In the genomic region with DNA sequence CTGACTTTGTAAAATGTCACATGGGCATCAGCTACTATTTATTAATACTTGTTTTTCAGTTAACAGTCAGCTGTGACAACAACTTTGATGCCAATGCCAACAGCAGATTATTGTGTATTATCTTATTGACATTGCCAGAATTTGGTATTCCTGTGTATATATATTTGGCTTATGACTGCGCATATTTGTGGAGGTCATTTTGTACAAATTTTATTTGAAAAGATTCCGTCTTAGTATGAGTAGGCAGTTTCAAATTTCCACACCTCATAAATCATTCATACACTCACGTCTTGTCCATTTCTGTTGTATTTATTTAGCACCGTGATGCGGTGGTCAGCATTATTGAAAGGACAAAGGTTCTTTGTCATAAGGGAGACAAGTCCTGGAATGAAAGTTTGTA, we compare ENCODE assay signal across 19 cellular contexts.
"Had no signal": no experiment of that assay in that cellular context is flagged by ENCODE, and none has a peak within 500 bp of the region (broad histone marks: within the 10 kb centered on the region; RNA-seq: fewer than 3 reads in every experiment).

No MANE protein-coding gene starts in this region.

- H3K27me3 Mint-ChIP-seq: activated CD4-positive, alpha-beta T cell treated with anti-CD3 and anti-CD28 coated beads, Interleukin-2, amount 10 ng/mL, durations not matched to agents 7 days and 5 days had no signal

- H3K4me1 ChIP-seq: breast epithelium, gastroesophageal sphincter, heart right ventricle, left lung, thyroid gland had no signal

- H3K27ac ChIP-seq: breast epithelium, gastroesophageal sphincter, heart right ventricle, left lung, thyroid gland had no signal

- H3K4me3 ChIP-seq: breast epithelium, gastroesophageal sphincter, heart right ventricle, left lung, thyroid gland had no signal

- H3K27ac Mint-ChIP-seq: activated CD4-positive, alpha-beta T cell treated with anti-CD3 and anti-CD28 coated beads, Interleukin-2, amount 10 ng/mL, durations not matched to agents 7 days and 5 days; activated CD8-positive, alpha-beta T cell treated with anti-CD3 and anti-CD28 coated beads, Interleukin-2, amount 10 ng/mL, durations not matched to agents 7 days and 5 days had no signal

- H3K9me3 Mint-ChIP-seq: activated CD4-positive, alpha-beta T cell treated with anti-CD3 and anti-CD28 coated beads, Interleukin-2, amount 10 ng/mL, durations not matched to agents 7 days and 5 days had no signal

- H3K4me3 Mint-ChIP-seq: activated CD4-positive, alpha-beta T cell treated with anti-CD3 and anti-CD28 coated beads, Interleukin-2, amount 10 ng/mL, durations not matched to agents 7 days and 5 days; activated CD8-positive, alpha-beta T cell treated with anti-CD3 and anti-CD28 coated beads, Interleukin-2, amount 10 ng/mL, durations not matched to agents 7 days and 5 days; activated T-cell treated with anti-CD3 and anti-CD28 coated beads, Interleukin-2, amount 50 U/mL, for 4 hours had no signal

- DNase-seq: activated CD4-positive, alpha-beta T cell treated with anti-CD3 and anti-CD28 coated beads, Interleukin-2, amount 10 ng/mL, durations not matched to agents 7 days and 5 days; activated CD8-positive, alpha-beta T cell treated with anti-CD3 and anti-CD28 coated beads, Interleukin-2, amount 10 ng/mL, durations not matched to agents 7 days and 5 days; activated effector memory CD4-positive, alpha-beta T cell treated with Interleukin-2 at 50 U/mL for 16 hours; activated naive CD4-positive, alpha-beta T cell treated with anti-CD3 and anti-CD28 coated beads, Interleukin-2, amount 50 U/mL, for 16 hours; activated T-cell treated with anti-CD3 and anti-CD28 coated beads, Interleukin-2, amount 50 U/mL, for 4 hours; aorta; cerebellar nuclear complex; effector CD4-positive, alpha-beta T cell; heart right ventricle; left lung; mammary epithelial cell; occipital lobe; posterior cingulate gyrus; stimulated activated CD8-positive, alpha-beta memory T cell treated with anti-CD3 and anti-CD28 coated beads, Interleukin-4, amount 100 ng/mL, for 48 hours; stimulated activated naive CD4-positive, alpha-beta T cell; thyroid gland had no signal

- ATAC-seq: activated CD4-positive, CD25-positive, alpha-beta regulatory T cell treated with anti-CD3 and anti-CD28 coated beads, Interleukin-2, amount 50 U/mL, for 24 hours; activated CD8-positive, alpha-beta T cell treated with anti-CD3 and anti-CD28 coated beads, Interleukin-2, amount 10 ng/mL, durations not matched to agents 7 days and 5 days; activated T-cell treated with anti-CD3 and anti-CD28 coated beads, Interleukin-2, amount 50 U/mL, for 4 hours; gastroesophageal sphincter; heart right ventricle; left lung had no signal

- H3K4me1 Mint-ChIP-seq: activated CD4-positive, alpha-beta T cell treated with anti-CD3 and anti-CD28 coated beads, Interleukin-2, amount 10 ng/mL, durations not matched to agents 7 days and 5 days had no signal

- H3K9me3 ChIP-seq: breast epithelium, gastroesophageal sphincter, heart right ventricle, left lung, thyroid gland had no signal
